In the genomic region with DNA sequence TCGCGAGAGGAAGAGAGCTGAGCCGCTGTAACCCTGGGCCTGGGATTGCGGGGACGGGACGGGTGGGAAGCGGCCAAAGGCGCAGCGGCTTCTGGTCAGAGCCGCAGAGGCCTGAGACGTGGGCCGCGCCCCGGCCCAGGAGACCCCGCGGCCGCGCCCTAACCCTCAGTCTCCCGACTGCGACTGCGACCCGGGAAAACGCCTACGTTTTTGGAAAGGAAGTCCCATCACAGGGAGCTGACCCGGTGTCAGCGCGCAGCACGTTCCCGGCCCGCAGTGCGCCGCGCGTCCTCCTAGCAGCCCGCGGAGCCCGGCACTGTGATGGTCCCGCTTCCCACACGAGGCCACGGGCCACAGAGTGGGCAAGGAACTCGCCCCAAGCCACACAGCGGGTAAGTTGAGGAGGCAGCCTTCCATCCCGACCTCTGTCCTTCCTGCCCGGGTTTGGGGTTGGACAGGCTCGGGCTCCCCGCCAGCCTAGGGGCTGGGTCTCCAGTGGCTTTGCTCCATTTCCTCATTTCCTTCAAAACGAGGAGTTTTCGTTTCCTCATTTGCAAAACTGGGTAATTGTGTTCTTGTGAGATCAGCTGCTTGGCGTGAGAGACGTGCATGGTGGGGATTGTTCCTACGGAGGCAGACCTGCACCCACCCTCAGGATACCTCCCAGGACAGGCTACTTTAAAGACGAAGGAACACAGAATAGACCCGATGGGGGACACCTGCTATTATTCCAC, we compare ENCODE assay signal across 8 cellular contexts. TPM values are rescaled to one million over a fixed set of nuclear protein-coding genes. Genes with fewer than 3 reads are reported as not detected.
DNase-seq lines count a peak whose midpoint lies in the region; ATAC-seq and TF ChIP-seq lines count a peak whose summit lies in the region.

No MANE protein-coding gene starts in this region.

- TF ChIP-seq CTCF in coronary artery (IDR thresholded peaks at IDR 0.05), result no peak

- no peak overlapping the region for H3K27ac Mint-ChIP-seq in activated T-cell treated with anti-CD3 and anti-CD28 coated beads, Interleukin-2, amount 50 U/mL, for 72 hours
- H3K27ac Mint-ChIP-seq in memory B cell, result no peak overlapping the region

- peak overlapping the region; percentile 72 for H3K4me3 ChIP-seq in coronary artery
- peak overlapping the region; percentile 30 for H3K4me3 ChIP-seq in urinary bladder (ENCODE audit: low read depth, low read length)

- no peaks in the 10 kb centered on the region for H3K4me1 ChIP-seq in urinary bladder (ENCODE audit: insufficient read depth)

- H3K9me3 Mint-ChIP-seq in activated T-cell treated with anti-CD3 and anti-CD28 coated beads, Interleukin-2, amount 50 U/mL, for 72 hours, result peaks cover 1 to 2% of the 10 kb centered on the region in 2 donors
- H3K9me3 Mint-ChIP-seq in memory B cell, result peaks cover 4% of the 10 kb centered on the region

- H3K27ac ChIP-seq in coronary artery (peak overlapping the region; percentile 74 to 86), urinary bladder (ENCODE audit: low read depth) (peak overlapping the region; percentile 63)

- peaks cover 68% of the 10 kb centered on the region for H3K27me3 Mint-ChIP-seq in activated T-cell treated with anti-CD3 and anti-CD28 coated beads, Interleukin-2, amount 50 U/mL, for 72 hours (ENCODE audit: low read depth)
- peaks cover 28% of the 10 kb centered on the region for H3K27me3 Mint-ChIP-seq in memory B cell

- peak overlapping the region; percentile 7 to 51 for H3K4me3 Mint-ChIP-seq in activated T-cell treated with anti-CD3 and anti-CD28 coated beads, Interleukin-2, amount 50 U/mL, for 72 hours
- peak overlapping the region; percentile 70 for H3K4me3 Mint-ChIP-seq in memory B cell

- 10% methylated on average over 53 of the region's 53 CpGs for WGBS in urinary bladder

- H3K36me3 ChIP-seq in urinary bladder (ENCODE audit: insufficient read depth), result no peaks in the 10 kb centered on the region

- H3K4me1 Mint-ChIP-seq in activated T-cell treated with anti-CD3 and anti-CD28 coated beads, Interleukin-2, amount 50 U/mL, for 72 hours (ENCODE audit: low read depth), result peaks cover 5% of the 10 kb centered on the region
- H3K4me1 Mint-ChIP-seq in memory B cell, result peaks cover 5% of the 10 kb centered on the region

- no peak for DNase-seq in activated T-cell treated with anti-CD3 and anti-CD28 coated beads, Interleukin-2, amount 50 U/mL, for 72 hours
- no peak for DNase-seq in activated T-cell treated with anti-CD3 and anti-CD28 coated beads, Interleukin-2, amount 50 U/mL, for 1 hour
- peak; percentile 78 for DNase-seq in coronary artery (ENCODE audit: low spot score)
- peak in 1 of 2 donors; percentile 18 for DNase-seq in memory B cell (ENCODE audit: low spot score in 2 of 2)
- DNase-seq in NK-92 treated with Interleukin-12 subunit alpha and Interleukin-12 subunit beta, amount 100 ng/mL, for 24 hours (lab: John Stamatoyannopoulos, UW), result no peak
- no peak for DNase-seq in activated CD4-positive, CD25-positive, alpha-beta regulatory T cell treated with anti-CD3 and anti-CD28 coated beads, Interleukin-2, amount 50 U/mL, for 72 hours

- no peak for ATAC-seq in activated T-cell treated with anti-CD3 and anti-CD28 coated beads, Interleukin-2, amount 50 U/mL, for 72 hours (replicated peaks in 1 of 2)
- ATAC-seq in memory B cell (ENCODE audit: low read depth), result peak; percentile 78
- ATAC-seq in GM21786 (IDR thresholded peaks at IDR 0.05; ENCODE audit: unreplicated experiment), result no peak

- peaks cover 3% of the 10 kb centered on the region in 2 donors for H3K36me3 Mint-ChIP-seq in activated T-cell treated with anti-CD3 and anti-CD28 coated beads, Interleukin-2, amount 50 U/mL, for 72 hours (ENCODE audit: insufficient read depth in 2 of 2)
- peaks cover 2% of the 10 kb centered on the region for H3K36me3 Mint-ChIP-seq in memory B cell

RNA-seq across cellular contexts. Expression of a gene that starts 1.2 kb away (rescaled TPM):
- total RNA-seq in activated T-cell treated with anti-CD3 and anti-CD28 coated beads, Interleukin-2, amount 50 U/mL, for 72 hours, result 1 to 10 TPM in 1 of 2 donors, under 1 TPM in 1; 0.88 to 1.1 TPM
- total RNA-seq in urinary bladder, result 48.1 TPM
- 62.2 TPM for polyA plus RNA-seq in urinary bladder

RNA-seq across cellular contexts. Expression of a gene that starts 51.4 kb away (rescaled TPM):
- total RNA-seq in activated T-cell treated with anti-CD3 and anti-CD28 coated beads, Interleukin-2, amount 50 U/mL, for 72 hours, result 10 to 100 TPM; 62.6 to 63.8 TPM
- 42.8 TPM for total RNA-seq in urinary bladder
- polyA plus RNA-seq in urinary bladder, result 60.8 TPM

Comparison
In these comparisons a context has a peak if more than half of its experiments do, and no peak if none do; other contexts are left out.
1. RNA of a gene that starts 1.2 kb away (total RNA-seq): 48.1 TPM in urinary bladder (single experiment); 0.88 to 1.1 TPM in activated T-cell treated with anti-CD3 and anti-CD28 coated beads, Interleukin-2, amount 50 U/mL, for 72 hours; every median in the first group is over 10 times any median in the second.